ENCODE assay signal across 25 cellular contexts in genomic region chr5:1359713-1360112, GRCh38.
"Had no signal": no experiment of that assay in that cellular context is flagged by ENCODE, and none has a peak within 500 bp of the region (broad histone marks: within the 10 kb centered on the region; RNA-seq: fewer than 3 reads in every experiment).

No MANE protein-coding gene starts in this region.

- FAIRE-seq: endothelial cell of umbilical vein, frontal cortex, kidney had no signal

- ATAC-seq: foreskin keratinocyte; gastroesophageal sphincter; left colon; left lobe of liver; left ventricle myocardium superior; mucosa of descending colon; naive thymus-derived CD8-positive, alpha-beta T cell had no signal

- H3K4me1 ChIP-seq: esophagus muscularis mucosa, foreskin keratinocyte, gastroesophageal sphincter, heart left ventricle, lower lobe of right lung had no signal

- H3K9me3 ChIP-seq: esophagus muscularis mucosa, gastroesophageal sphincter, heart left ventricle, lower lobe of right lung, mucosa of descending colon had no signal

- H2AFZ ChIP-seq: hepatocyte had no signal

- H3K4me3 ChIP-seq: coronary artery, dorsolateral prefrontal cortex, esophagus muscularis mucosa, gastroesophageal sphincter, heart left ventricle, hepatocyte, lower lobe of right lung, mucosa of descending colon had no signal

- H3K4me2 ChIP-seq: hepatocyte had no signal

- DNase-seq: dermis blood vessel endothelial cell; effector CD4-positive, alpha-beta T cell; effector memory CD4-positive, alpha-beta T cell; foreskin keratinocyte; heart left ventricle; hypothalamus; immature natural killer cell; islet precursor cell; kidney; kidney glomerular epithelial cell; left colon; left ventricle myocardium superior; lower lobe of right lung; mesenchymal stem cell; mucosa of descending colon; naive B cell; naive thymus-derived CD8-positive, alpha-beta T cell had no signal

- H3K36me3 ChIP-seq: esophagus muscularis mucosa, gastroesophageal sphincter, heart left ventricle, lower lobe of right lung had no signal

- H3K79me2 ChIP-seq: hepatocyte had no signal

- H3K27ac ChIP-seq: coronary artery, dorsolateral prefrontal cortex, esophagus muscularis mucosa, foreskin keratinocyte, gastroesophageal sphincter, heart left ventricle, hepatocyte, lower lobe of right lung had no signal
